ENCODE assay signal across 15 cellular contexts in the genomic region with DNA sequence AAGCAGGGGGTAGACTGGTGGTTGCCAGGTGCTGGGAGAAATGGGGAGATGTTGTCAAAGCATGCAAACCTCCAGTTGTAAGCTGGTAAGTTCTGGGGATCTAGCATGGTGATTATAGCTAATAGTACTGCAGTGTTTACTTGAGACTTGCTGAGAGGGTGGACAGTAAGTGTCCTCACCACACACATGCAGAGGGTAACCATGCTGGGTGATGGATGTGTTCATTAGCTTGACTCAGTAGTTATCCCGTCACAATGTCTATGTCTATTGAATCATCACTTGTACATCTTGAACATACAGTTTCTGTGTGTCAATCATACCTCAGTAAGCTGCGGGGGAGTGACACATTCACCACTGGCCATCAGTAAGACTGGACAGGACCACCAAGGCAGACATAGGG. TPM values are rescaled to one million over a fixed set of nuclear protein-coding genes. Genes with fewer than 3 reads are reported as not detected.
DNase-seq lines count a peak whose midpoint lies in the region; ATAC-seq and FAIRE-seq lines count a peak whose summit lies in the region.
"Had no signal": no experiment of that assay in that cellular context is flagged by ENCODE, and none has a peak within 500 bp of the region (broad histone marks: within the 10 kb centered on the region; RNA-seq: fewer than 3 reads in every experiment).

No MANE protein-coding gene starts in this region.

- ATAC-seq in GM21529 (IDR thresholded peaks at IDR 0.05; ENCODE audit: unreplicated experiment) (peak; percentile 2), HG03095 (IDR thresholded peaks at IDR 0.05; ENCODE audit: unreplicated experiment) (peak; percentile 3), HG03097 (IDR thresholded peaks at IDR 0.05; ENCODE audit: low FRiP score, unreplicated experiment) (no peak), GM18517 (IDR thresholded peaks at IDR 0.05; ENCODE audit: unreplicated experiment) (no peak), Right ventricle myocardium inferior (no peak)

- DNase-seq in GM18507 (ENCODE audit: extremely low spot score, insufficient read length, low read depth) (no peak), amniotic epithelial cell (ENCODE audit: low read depth) (peak; percentile 41), RCC 7860 (ENCODE audit: low spot score) (no peak), Right ventricle myocardium inferior (ENCODE audit: missing footprints) (no peak)
- DNase-seq: activated CD4-positive, CD25-positive, alpha-beta regulatory T cell; central memory CD4-positive, alpha-beta T cell; esophagus squamous epithelium; immature natural killer cell; naive B cell; NCI-H2029; stimulated activated CD4-positive, alpha-beta T cell treated with anti-CD3 and anti-CD28 coated beads, Interleukin-4, amount 100 ng/mL, for 24 hours had no signal

- FAIRE-seq in GM18507 (lab: Jason Lieb, UNC), result peak; percentile 15
- no peak for FAIRE-seq in RCC 7860 (lab: Jason Lieb, UNC)

- intact Hi-C loops in Right ventricle myocardium inferior (cut with DNase I), result no loop called here

RNA-seq across cellular contexts. Expression of gene GSDME, which starts 42.1 kb away (rescaled TPM):
- total RNA-seq in Right ventricle myocardium inferior, result 4.1 TPM

Comparison
In these comparisons a context has a peak if more than half of its experiments do, and no peak if none do; other contexts are left out.
1. ATAC-seq: peak in GM21529 (single experiment) and HG03095 (single experiment); none in HG03097 (single experiment), GM18517 (single experiment) and Right ventricle myocardium inferior (single experiment).